ENCODE assay signal across 8 cellular contexts in the genomic region with DNA sequence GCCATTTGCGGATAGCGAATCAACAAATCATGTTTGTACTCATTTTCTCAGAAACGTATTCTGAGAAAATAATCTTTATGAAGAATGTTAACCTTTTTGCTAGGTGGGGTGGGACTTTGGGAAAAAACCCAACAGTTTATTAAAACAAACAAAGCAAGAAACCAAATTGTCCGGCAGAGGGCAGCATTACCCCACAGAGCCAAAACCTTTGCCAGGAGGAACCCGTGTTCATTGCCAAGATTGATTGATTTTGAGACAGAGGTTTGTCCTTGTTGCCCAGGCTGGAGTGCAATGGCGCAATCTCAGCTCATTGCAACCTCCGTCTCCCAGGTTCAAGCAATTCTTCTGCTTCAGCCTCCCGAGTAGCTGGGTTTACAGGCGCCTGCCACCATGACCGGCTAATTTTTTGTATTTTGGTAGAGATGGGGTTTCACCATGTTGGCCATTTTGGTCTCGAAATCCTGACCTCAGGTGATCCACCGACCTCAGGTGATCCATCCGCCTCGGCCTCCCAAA.
DNase-seq lines count a peak whose midpoint lies in the region; ATAC-seq and TF ChIP-seq lines count a peak whose summit lies in the region.

No MANE protein-coding gene starts in this region.

- peak; percentile 69 for DNase-seq in AG08395 (ENCODE audit: low spot score)
- DNase-seq in H4 (ENCODE audit: low spot score) = peak; percentile 44
- DNase-seq in NCI-H446 treated with DMSO at 0.1 percent for 48 hours (lab: John Stamatoyannopoulos, UW) = peak; percentile 61
- peak; percentile 63 for DNase-seq in activated CD4-positive, alpha-beta T cell treated with anti-CD3 and anti-CD28 coated beads for 1 hour
- no peak for DNase-seq in chondrocyte (ENCODE audit: low spot score)
- peak in 1 of 2 donors; percentile 60 for DNase-seq in left lung
- peak; percentile 58 to 80 (median 75) for DNase-seq in stimulated activated CD4-positive, alpha-beta T cell treated with anti-CD3 and anti-CD28 coated beads, TNF-alpha, amount 100 ng/mL, for 24 hours (ENCODE audit: low read depth in 3 of 3)

- H3K27ac Mint-ChIP-seq in chondrocyte (ENCODE audit: unreplicated experiment) = no peak overlapping the region

- H3K27me3 Mint-ChIP-seq in chondrocyte (ENCODE audit: low read depth) = no peaks in the 10 kb centered on the region

- ATAC-seq in left lung (peak; percentile 87), GM21515 (IDR thresholded peaks at IDR 0.05; ENCODE audit: unreplicated experiment) (no peak)

- H3K27ac ChIP-seq in left lung = no peak overlapping the region

- H3K4me1 Mint-ChIP-seq in chondrocyte (ENCODE audit: low read depth) = peaks cover 9% of the 10 kb centered on the region

- H3K36me3 Mint-ChIP-seq in chondrocyte (ENCODE audit: low read depth) = peaks cover 3% of the 10 kb centered on the region

- TF ChIP-seq CTCF in chondrocyte (IDR thresholded peaks at IDR 0.05) = peak; percentile 97
- TF ChIP-seq CTCF in left lung (IDR thresholded peaks at IDR 0.05) = peak; percentile 70 to 81

- peaks cover 0 to 5% of the 10 kb centered on the region in 2 donors for H3K4me1 ChIP-seq in left lung

- intact Hi-C loops in left lung (cut with DNase I) = no loop called here

- peaks cover 5% of the 10 kb centered on the region in 2 donors for H3K27me3 ChIP-seq in left lung

- H3K4me3 Mint-ChIP-seq in chondrocyte (ENCODE audit: unreplicated experiment) = no peak overlapping the region

- no peaks in the 10 kb centered on the region for H3K36me3 ChIP-seq in left lung

- no peaks in the 10 kb centered on the region for H3K9me3 ChIP-seq in left lung

- no peaks in the 10 kb centered on the region for H3K9me3 Mint-ChIP-seq in chondrocyte (ENCODE audit: low read depth)

- H3K4me3 ChIP-seq in left lung = no peak overlapping the region
